In the genomic region with DNA sequence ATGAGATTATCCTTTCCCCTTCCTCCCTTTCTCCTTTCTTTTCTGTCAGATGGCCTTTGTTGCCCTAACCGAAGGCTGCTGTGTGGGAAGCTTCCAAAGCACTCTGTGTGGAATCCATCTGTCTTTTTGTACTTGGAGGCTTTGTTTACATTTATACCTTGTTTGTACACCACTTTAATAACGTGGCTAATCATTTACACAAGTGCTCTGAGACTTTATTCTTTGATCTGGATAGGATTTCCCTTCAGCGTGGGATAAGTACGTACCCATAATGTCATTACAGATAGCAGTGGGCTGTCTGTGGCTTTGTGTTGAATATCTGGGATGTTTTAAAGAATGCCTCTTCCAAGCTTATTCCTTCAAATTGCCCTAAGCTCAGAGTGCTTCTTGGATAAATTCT, we compare ENCODE assay signal across 17 cellular contexts.
DNase-seq lines count a peak whose midpoint lies in the region; ATAC-seq, FAIRE-seq and TF ChIP-seq lines count a peak whose summit lies in the region.
"Had no signal": no experiment of that assay in that cellular context is flagged by ENCODE, and none has a peak within 500 bp of the region (broad histone marks: within the 10 kb centered on the region; RNA-seq: fewer than 3 reads in every experiment).

No MANE protein-coding gene starts in this region.

- no peak for ATAC-seq in HG02763 (IDR thresholded peaks at IDR 0.05; ENCODE audit: unreplicated experiment)
- ATAC-seq in GM18873 (IDR thresholded peaks at IDR 0.05; ENCODE audit: low FRiP score, unreplicated experiment), result no peak

- no peaks in the 10 kb centered on the region for H3K79me1 ChIP-seq in H1 (ENCODE audit: low read depth, low read length)
- H3K79me1 ChIP-seq in neuronal stem cell (ENCODE audit: low read depth, low read length), result no peaks in the 10 kb centered on the region

- no peak overlapping the region for H3K56ac ChIP-seq in H1 (replicated peaks; ENCODE audit: insufficient read length, low read depth, low read length)

- H2BK15ac ChIP-seq in H1 (ENCODE audit: low read length), result no peak overlapping the region
- no peak overlapping the region for H2BK15ac ChIP-seq in neuronal stem cell (ENCODE audit: low read length)

- POLR2A ChIA-PET in H1 (lab: Charles Lee; ENCODE audit: partially characterized antibody), result no interaction called here

- H3K4ac ChIP-seq in H1 (replicated peaks; ENCODE audit: insufficient read length, low read depth, low read length) (no peak overlapping the region), neuronal stem cell (ENCODE audit: low read length) (no peak overlapping the region)

- H3K4me3 ChIP-seq in H1 (ENCODE audit: extremely low read depth in 1 of 4, insufficient read depth in 2 of 4, low read depth in 3 of 4, low read length in 4 of 4) (no peak overlapping the region), neuronal stem cell (ENCODE audit: low read length in 2 of 2) (no peak overlapping the region)
- H3K4me3 ChIP-seq: coronary artery, HAP-1, MG63 had no signal

- H2BK5ac ChIP-seq in H1 (ENCODE audit: low read depth, low read length) (no peak overlapping the region), neuronal stem cell (ENCODE audit: low read length) (no peak overlapping the region)

- H3K27ac ChIP-seq in H1 (ENCODE audit: low read depth, low read length) (no peak overlapping the region), neuronal stem cell (replicated peaks; ENCODE audit: low read length) (no peak overlapping the region)
- H3K27ac ChIP-seq: coronary artery had no signal

- no peaks in the 10 kb centered on the region for H3K79me2 ChIP-seq in H1 (ENCODE audit: control insufficient read depth in 1 of 2, insufficient read depth in 2 of 2, low read length in 2 of 2)

- H3K36me3 ChIP-seq in H1 (ENCODE audit: control insufficient read depth in 2 of 4, insufficient read depth in 4 of 4, low read length in 3 of 4) (no peaks in the 10 kb centered on the region), neuronal stem cell (replicated peaks in 1 of 2; ENCODE audit: control insufficient read depth in 2 of 2, insufficient read depth in 2 of 2, low read length in 2 of 2) (no peaks in the 10 kb centered on the region)
- H3K36me3 ChIP-seq: HAP-1, MG63 had no signal

- H3K4me1 ChIP-seq in H1 (replicated peaks in 1 of 4; ENCODE audit: control insufficient read depth in 3 of 4, insufficient read depth in 4 of 4, low read length in 3 of 4), result no peaks in the 10 kb centered on the region
- peaks cover 0 to 4% of the 10 kb centered on the region in 2 donors for H3K4me1 ChIP-seq in neuronal stem cell (ENCODE audit: control insufficient read depth in 2 of 2, insufficient read depth in 1 of 2, low read depth in 1 of 2, low read length in 2 of 2)
- H3K4me1 ChIP-seq: Caco-2, HAP-1 had no signal

- H2AK5ac ChIP-seq in H1 (ENCODE audit: low read depth, low read length) (no peak overlapping the region), neuronal stem cell (ENCODE audit: low read depth, low read length) (no peak overlapping the region)

- H4K8ac ChIP-seq in H1 (ENCODE audit: extremely low read depth, insufficient read depth, low read length) (no peak overlapping the region), neuronal stem cell (ENCODE audit: low read depth, low read length) (no peak overlapping the region)

- no peaks in the 10 kb centered on the region for H3K27me3 ChIP-seq in H1 (replicated peaks in 1 of 4; ENCODE audit: control insufficient read depth in 3 of 4, extremely low read depth in 1 of 4, insufficient read depth in 3 of 4, low read length in 3 of 4)
- no peaks in the 10 kb centered on the region for H3K27me3 ChIP-seq in neuronal stem cell (ENCODE audit: control insufficient read depth in 3 of 3, insufficient read depth in 3 of 3, low read depth in 1 of 3, low read length in 3 of 3)
- H3K27me3 ChIP-seq: MG63 had no signal

- no peak overlapping the region for H3K9ac ChIP-seq in H1 (replicated peaks in 1 of 4; ENCODE audit: extremely low read depth in 1 of 4, low read depth in 3 of 4, low read length in 3 of 4)
- H3K9ac ChIP-seq in neuronal stem cell (ENCODE audit: low read depth, low read length, poor library complexity), result no peak overlapping the region

- no peak for TF ChIP-seq RAD21 in H1 (IDR thresholded peaks at IDR 0.05 in 1 of 2, conservative IDR thresholded peaks at IDR 0.05 in 1 of 2; ENCODE audit: low read depth in 2 of 2, low read length in 2 of 2)

- no peak overlapping the region for H3K14ac ChIP-seq in H1 (ENCODE audit: insufficient read length)
- no peak overlapping the region for H3K14ac ChIP-seq in neuronal stem cell (ENCODE audit: low read length)

- CTCF ChIA-PET in H1 (lab: Charles Lee; ENCODE audit: partially characterized antibody), result interaction anchor here (0.8 to 1.7 kb wide), 2 partner anchors 12 to 288 kb away, joined by 3 read pairs; no protein-coding TSS in a partner anchor

- H4K91ac ChIP-seq in H1 (replicated peaks; ENCODE audit: insufficient read length, low read length) (no peak overlapping the region), neuronal stem cell (ENCODE audit: low read depth, low read length, poor library complexity) (no peak overlapping the region)

- no peak overlapping the region for H2BK20ac ChIP-seq in H1 (ENCODE audit: low read length)

- H3K4me2 ChIP-seq in H1 (ENCODE audit: insufficient read depth in 1 of 2, low read depth in 2 of 2, low read length in 2 of 2) (no peak overlapping the region), neuronal stem cell (ENCODE audit: insufficient read depth, low read length, poor library complexity, severe bottlenecking) (no peak overlapping the region)

- H3K18ac ChIP-seq in H1 (ENCODE audit: extremely low read depth, low read length) (no peak overlapping the region), neuronal stem cell (ENCODE audit: low read length) (no peak overlapping the region)

- TF ChIP-seq CTCF in H1 (IDR thresholded peaks at IDR 0.05; ENCODE audit: control extremely low read depth in 1 of 3, insufficient read depth in 1 of 3, low read depth in 1 of 3, low read length in 3 of 3), result no peak

- no peak overlapping the region for H2BK12ac ChIP-seq in H1 (ENCODE audit: low read depth, low read length)
- H2BK12ac ChIP-seq in neuronal stem cell (ENCODE audit: low read length), result no peak overlapping the region

- no peak for TF ChIP-seq EP300 in H1 (IDR thresholded peaks at IDR 0.05; ENCODE audit: borderline replicate concordance in 1 of 2, low read depth in 2 of 2, low read length in 2 of 2)

- peak overlapping the region; percentile 82; the same call in 1 of the 2 replicates for H2AFZ ChIP-seq in H1 (ENCODE audit: low read length)
- peak overlapping the region; percentile 86 for H2AFZ ChIP-seq in neuronal stem cell (ENCODE audit: low read length)

- H3K9me3 ChIP-seq in H1 (ENCODE audit: insufficient read depth in 2 of 2, low read depth in 1 of 2, low read length in 1 of 2) (no peaks in the 10 kb centered on the region), neuronal stem cell (replicated peaks in 1 of 2; ENCODE audit: control insufficient read depth in 2 of 2, insufficient read depth in 1 of 2, low read depth in 1 of 2, low read length in 2 of 2) (no peaks in the 10 kb centered on the region)
- H3K9me3 ChIP-seq: Caco-2, HAP-1, MG63 had no signal

- TF ChIP-seq POLR2A in H54 (IDR thresholded peaks at IDR 0.05; ENCODE audit: low read depth, low read length), result no peak
- TF ChIP-seq POLR2A in H1 (IDR thresholded peaks at IDR 0.05; ENCODE audit: control extremely low read depth in 1 of 2, low read depth in 2 of 2, low read length in 2 of 2), result no peak

- H4K5ac ChIP-seq in H1 (ENCODE audit: insufficient read length, low read depth, low read length), result no peak overlapping the region

- H3K23me2 ChIP-seq in H1 (ENCODE audit: low read depth, low read length), result no peaks in the 10 kb centered on the region

- H3K23ac ChIP-seq in H1 (ENCODE audit: insufficient read length) (no peak overlapping the region), neuronal stem cell (ENCODE audit: low read depth, low read length, poor library complexity) (no peak overlapping the region)

- no peak for DNase-seq in H54 (ENCODE audit: insufficient read length, low spot score)
- peak; percentile 57 for DNase-seq in NCI-H345 treated with DMSO at 0.1 percent for 48 hours (lab: John Stamatoyannopoulos, UW; ENCODE audit: unreplicated experiment)
- DNase-seq in H1 (ENCODE audit: low read depth in 1 of 2, low spot score in 2 of 2), result no peak
- peak; percentile 52 for DNase-seq in neuronal stem cell (ENCODE audit: low spot score)
- DNase-seq in germinal center (ENCODE audit: low spot score), result no peak
- no peak for DNase-seq in GM19239 (ENCODE audit: insufficient read length, low spot score)
- DNase-seq: activated gamma-delta T cell; Caco-2; islet precursor cell; MG63; NCI-H2171; Right ventricle myocardium superior; stimulated activated CD4-positive, alpha-beta T cell treated with anti-CD3 and anti-CD28 coated beads, Interleukin-4, amount 100 ng/mL, for 4 hours had no signal

- FAIRE-seq in H54 (lab: Jason Lieb, UNC) (peak; percentile 75), H1 (lab: Jason Lieb, UNC) (no peak), GM19239 (lab: Jason Lieb, UNC) (no peak)

- WGBS in H1 (ENCODE audit: extremely low coverage in 1 of 2, insufficient coverage in 1 of 2, insufficient read length in 1 of 2, insufficient replicate concordance in 2 of 2, low coverage in 1 of 2, low lambda C conversion rate in 2 of 2, missing lambda C conversion rate in 1 of 2), 2 experiments, result 66% methylated on average over 4 of the region's 4 CpGs; no CpG with 5 or more reads in 1 of the 2 experiments
- no CpG with 5 or more reads among the region's 4 CpGs for WGBS in neuronal stem cell (ENCODE audit: extremely low coverage in 2 of 2, insufficient read length in 2 of 2, insufficient replicate concordance in 1 of 2), 2 donors

- H4K20me1 ChIP-seq in H1 (replicated peaks in 1 of 2; ENCODE audit: control insufficient read depth in 1 of 2, insufficient read depth in 2 of 2, low read length in 2 of 2), result no peaks in the 10 kb centered on the region

- H2BK120ac ChIP-seq in H1 (replicated peaks; ENCODE audit: low read depth, low read length) (no peak overlapping the region), neuronal stem cell (ENCODE audit: low read depth, low read length) (no peak overlapping the region)

TF ChIP-seq in H1, 55 proteins besides CTCF, POLR2A, EP300 and RAD21 (continues in another document):
- TF ChIP-seq CHD1 (IDR thresholded peaks at IDR 0.05; ENCODE audit: low read depth, low read length) (no peak), JUND (IDR thresholded peaks at IDR 0.05; ENCODE audit: low read length) (no peak), GTF2F1 (IDR thresholded peaks at IDR 0.05; ENCODE audit: borderline replicate concordance, low read depth, low read length) (no peak), SUZ12 (IDR thresholded peaks at IDR 0.05; ENCODE audit: low read length) (no peak), SIN3A (conservative IDR thresholded peaks at IDR 0.05 in 1 of 2, IDR thresholded peaks at IDR 0.05 in 1 of 2; ENCODE audit: low read depth in 1 of 2, low read length in 2 of 2) (no peak), SP2 (IDR thresholded peaks at IDR 0.05; ENCODE audit: low read length) (no peak), FOSL1 (IDR thresholded peaks at IDR 0.05; ENCODE audit: insufficient read depth, low read depth, low read length) (no peak), POLR2AphosphoS5 (IDR thresholded peaks at IDR 0.05; ENCODE audit: low read depth, low read length) (no peak), HDAC2 (IDR thresholded peaks at IDR 0.05; ENCODE audit: borderline replicate concordance in 1 of 2, low read depth in 2 of 2, low read length in 2 of 2) (no peak), BCL11A (IDR thresholded peaks at IDR 0.05; ENCODE audit: low read depth in 2 of 2, low read length in 2 of 2) (no peak)

Comparison
In these comparisons a context has a peak if more than half of its experiments do, and no peak if none do; other contexts are left out.
1. DNase-seq: peak in NCI-H345 treated with DMSO at 0.1 percent for 48 hours (single experiment) and neuronal stem cell (single experiment); none in H54 (single experiment), H1 (0 of 2), germinal center (single experiment) and GM19239 (single experiment).